ENCODE assay signal across 9 cellular contexts in genomic region chr9:33329117-33329563, GRCh38. TPM values are rescaled to one million over a fixed set of nuclear protein-coding genes. Genes with fewer than 3 reads are reported as not detected.
DNase-seq lines count a peak whose midpoint lies in the region; ATAC-seq, FAIRE-seq and TF ChIP-seq lines count a peak whose summit lies in the region.
"Had no signal": no experiment of that assay in that cellular context is flagged by ENCODE, and none has a peak within 500 bp of the region (broad histone marks: within the 10 kb centered on the region; RNA-seq: fewer than 3 reads in every experiment).

No MANE protein-coding gene starts in this region.

- H3K27ac ChIP-seq in HCT116 (ENCODE audit: low read depth, low read length): no peak overlapping the region
- H3K27ac ChIP-seq in left ventricle myocardium inferior (replicated peaks): peak overlapping the region; percentile 86
- H3K27ac ChIP-seq in small intestine (ENCODE audit: low read depth in 1 of 2, low read length in 1 of 2): peak overlapping the region in 1 of 2 donors; percentile 51

- WGBS in small intestine, 3 donors: 22 to 60% (median 32%) methylated on average over 4 of the region's 4 CpGs

- intact Hi-C loops in HCT116 (cut with micrococcal nuclease) (no loop called here), left ventricle myocardium inferior (cut with micrococcal nuclease) (no loop called here)

- no peaks in the 10 kb centered on the region for H4K20me1 ChIP-seq in HCT116 (ENCODE audit: insufficient read depth)

- H3K9me2 ChIP-seq in HCT116 (ENCODE audit: insufficient read depth): no peaks in the 10 kb centered on the region

- DNase-seq in HCT116 (ENCODE audit: low read depth, low spot score) (no peak), amniotic stem cell (lab: John Stamatoyannopoulos, UW) (peak; percentile 75), left ventricle myocardium inferior (no peak), small intestine (peak; percentile 99), NCI-H1436 treated with DMSO at 0.1 percent for 48 hours (lab: John Stamatoyannopoulos, UW) (no peak), SHP77 treated with DMSO at 0.1 percent for 48 hours (lab: John Stamatoyannopoulos, UW) (no peak)
- DNase-seq in activated CD8-positive, alpha-beta memory T cell treated with anti-CD3 and anti-CD28 coated beads, Interleukin-2, amount 10 ng/mL, durations not matched to agents 7 days and 5 days: no peak
- DNase-seq: activated naive CD8-positive, alpha-beta T cell treated with anti-CD3 and anti-CD28 coated beads for 36 hours had no signal

- H3K27me3 ChIP-seq in HCT116 (ENCODE audit: insufficient read depth, low read length) (no peaks in the 10 kb centered on the region), left ventricle myocardium inferior (ENCODE audit: low read depth) (no peaks in the 10 kb centered on the region), small intestine (ENCODE audit: control insufficient read depth in 2 of 2, insufficient read depth in 2 of 2, low read length in 2 of 2) (no peaks in the 10 kb centered on the region)

- no peak for TF ChIP-seq CTCF in HCT116 (IDR thresholded peaks at IDR 0.05 in 2 of 3, conservative IDR thresholded peaks at IDR 0.05 in 1 of 3; ENCODE audit: borderline replicate concordance in 1 of 3, insufficient read depth in 1 of 3, low read depth in 2 of 3, low read length in 2 of 3)
- TF ChIP-seq CTCF in left ventricle myocardium inferior (IDR thresholded peaks at IDR 0.05; ENCODE audit: borderline replicate concordance): no peak

- H3K9me3 Mint-ChIP-seq in activated CD8-positive, alpha-beta memory T cell treated with anti-CD3 and anti-CD28 coated beads, Interleukin-2, amount 10 ng/mL, durations not matched to agents 7 days and 5 days (ENCODE audit: low read depth): no peaks in the 10 kb centered on the region
- H3K9me3 Mint-ChIP-seq: activated naive CD8-positive, alpha-beta T cell treated with anti-CD3 and anti-CD28 coated beads for 36 hours had no signal

- CTCF ChIA-PET in HCT116 (lab: Charles Lee): no interaction called here
- CTCF ChIA-PET in activated CD8-positive, alpha-beta memory T cell treated with anti-CD3 and anti-CD28 coated beads, Interleukin-2, amount 10 ng/mL, durations not matched to agents 7 days and 5 days (lab: Charles Lee): interaction anchor here (1.2 to 1.4 kb wide), 2 partner anchors 33 to 64 kb away, joined by 3 read pairs; no protein-coding TSS in a partner anchor

- H3K36me3 ChIP-seq in HCT116 (ENCODE audit: control insufficient read depth in 1 of 2, insufficient read depth in 2 of 2, low read length in 2 of 2): peaks cover 17 to 22% of the 10 kb centered on the region in 2 experiments; a peak in 3 of 4 replicates
- peaks cover 84% of the 10 kb centered on the region for H3K36me3 ChIP-seq in left ventricle myocardium inferior
- H3K36me3 ChIP-seq in small intestine (ENCODE audit: control insufficient read depth in 2 of 2, insufficient read depth in 2 of 2, low read length in 2 of 2): peaks cover 10 to 16% of the 10 kb centered on the region in 2 donors

- no peak for FAIRE-seq in small intestine (lab: Jason Lieb, UNC)

- no peak for TF ChIP-seq RAD21 in HCT116 (IDR thresholded peaks at IDR 0.05; ENCODE audit: low read depth)

- H3K9ac ChIP-seq in HCT116 (ENCODE audit: low read length): no peak overlapping the region

- RAD21 ChIA-PET in HCT116 (lab: Charles Lee; ENCODE audit: low non-redundant PET in 1 of 2, low total read pairs in 2 of 2, uncharacterized antibody in 2 of 2, unreplicated experiment in 2 of 2): no interaction called here

- no peak overlapping the region for H3K4me2 ChIP-seq in HCT116 (ENCODE audit: low read length)

- H2AFZ ChIP-seq in HCT116 (ENCODE audit: low read depth, low read length, poor library complexity, severe bottlenecking): no peak overlapping the region

- no peaks in the 10 kb centered on the region for H3K4me1 ChIP-seq in HCT116 (ENCODE audit: control insufficient read depth in 1 of 2, insufficient read depth in 2 of 2, low read length in 2 of 2)
- H3K4me1 ChIP-seq in left ventricle myocardium inferior: peaks cover 25% of the 10 kb centered on the region
- H3K4me1 ChIP-seq in small intestine (ENCODE audit: control insufficient read depth in 2 of 2, insufficient read depth in 1 of 2, low read depth in 1 of 2, low read length in 1 of 2): peaks cover 3 to 9% of the 10 kb centered on the region in 2 donors

- ATAC-seq in HCT116 (no peak), HG03457 (IDR thresholded peaks at IDR 0.05; ENCODE audit: unreplicated experiment) (no peak)
- ATAC-seq in activated CD8-positive, alpha-beta memory T cell treated with anti-CD3 and anti-CD28 coated beads, Interleukin-2, amount 10 ng/mL, durations not matched to agents 7 days and 5 days: no peak

- H3K4me3 ChIP-seq in HCT116 (replicated peaks in 1 of 2; ENCODE audit: low read depth in 1 of 2, low read length in 2 of 2): no peak overlapping the region
- H3K4me3 ChIP-seq in left ventricle myocardium inferior: no peak overlapping the region
- H3K4me3 ChIP-seq in small intestine (ENCODE audit: low read depth in 1 of 2, low read length in 2 of 2): no peak overlapping the region

- no peaks in the 10 kb centered on the region for H3K9me3 ChIP-seq in HCT116 (ENCODE audit: control insufficient read depth in 1 of 2, insufficient read depth in 1 of 2, low read depth in 1 of 2, low read length in 2 of 2)
- no peaks in the 10 kb centered on the region for H3K9me3 ChIP-seq in left ventricle myocardium inferior (replicated peaks)
- no peaks in the 10 kb centered on the region for H3K9me3 ChIP-seq in small intestine (ENCODE audit: control insufficient read depth, low read depth)

- H3K79me2 ChIP-seq in HCT116 (ENCODE audit: insufficient read depth, low read length): no peaks in the 10 kb centered on the region

- H3K27me3 Mint-ChIP-seq in activated CD8-positive, alpha-beta memory T cell treated with anti-CD3 and anti-CD28 coated beads, Interleukin-2, amount 10 ng/mL, durations not matched to agents 7 days and 5 days: no peaks in the 10 kb centered on the region
- H3K27me3 Mint-ChIP-seq: activated naive CD8-positive, alpha-beta T cell treated with anti-CD3 and anti-CD28 coated beads for 36 hours had no signal

- no peaks in the 10 kb centered on the region for H3K4me1 Mint-ChIP-seq in activated CD8-positive, alpha-beta memory T cell treated with anti-CD3 and anti-CD28 coated beads, Interleukin-2, amount 10 ng/mL, durations not matched to agents 7 days and 5 days

- BruUV-seq in HCT116 (replicated peaks; lab: Mats Ljungman, UMichigan): no TSS peak

- TF ChIP-seq POLR2A in HCT116 (IDR thresholded peaks at IDR 0.05; ENCODE audit: borderline replicate concordance, extremely low read depth, insufficient read depth, insufficient read length): no peak

- H3K4me3 Mint-ChIP-seq in activated CD8-positive, alpha-beta memory T cell treated with anti-CD3 and anti-CD28 coated beads, Interleukin-2, amount 10 ng/mL, durations not matched to agents 7 days and 5 days: no peak overlapping the region
- H3K4me3 Mint-ChIP-seq: activated naive CD8-positive, alpha-beta T cell treated with anti-CD3 and anti-CD28 coated beads for 36 hours had no signal

- peaks cover 61% of the 10 kb centered on the region for H3K36me3 Mint-ChIP-seq in activated CD8-positive, alpha-beta memory T cell treated with anti-CD3 and anti-CD28 coated beads, Interleukin-2, amount 10 ng/mL, durations not matched to agents 7 days and 5 days

- POLR2A ChIA-PET in HCT116 (lab: Charles Lee): no interaction called here

- no peak overlapping the region for H3K27ac Mint-ChIP-seq in activated CD8-positive, alpha-beta memory T cell treated with anti-CD3 and anti-CD28 coated beads, Interleukin-2, amount 10 ng/mL, durations not matched to agents 7 days and 5 days
- H3K27ac Mint-ChIP-seq: activated naive CD8-positive, alpha-beta T cell treated with anti-CD3 and anti-CD28 coated beads for 36 hours had no signal

TF ChIP-seq in HCT116, 20 proteins besides CTCF, POLR2A, EP300 and RAD21:
- TF ChIP-seq JUND (IDR thresholded peaks at IDR 0.05) (no peak), TCF7L2 (IDR thresholded peaks at IDR 0.05; ENCODE audit: borderline replicate concordance, extremely low read depth, insufficient read depth, insufficient read length) (no peak), YY1 (IDR thresholded peaks at IDR 0.05; ENCODE audit: extremely low read depth, insufficient replicate concordance, low read depth, low read length) (no peak), SP1 (IDR thresholded peaks at IDR 0.05; ENCODE audit: low read depth) (no peak), EZH2 (IDR thresholded peaks at IDR 0.05) (no peak), CEBPB (IDR thresholded peaks at IDR 0.05; ENCODE audit: low read depth) (peak; percentile 54), EZH2phosphoT487 (IDR thresholded peaks at IDR 0.05; ENCODE audit: borderline replicate concordance) (no peak), FOSL1 (IDR thresholded peaks at IDR 0.05; ENCODE audit: low read depth) (no peak)

RNA-seq across cellular contexts. Expression of gene NFX1, which starts 38.8 kb away (rescaled TPM):
- total RNA-seq in HCT116 (2021; ENCODE audit: unreplicated experiment) (31.7 TPM), left ventricle myocardium inferior (31.4 TPM)
- 19.6 and 23.2 TPM in 2 replicates for polyA plus RNA-seq in HCT116 (2012)
- 10 to 100 TPM; 12.6 to 23.5 (median 20.8) TPM for polyA plus RNA-seq in small intestine
- 10 to 100 TPM; 46.3 to 48.1 TPM for total RNA-seq in activated CD8-positive, alpha-beta memory T cell treated with anti-CD3 and anti-CD28 coated beads, Interleukin-2, amount 10 ng/mL, durations not matched to agents 7 days and 5 days

Comparison
In these comparisons a context has a peak if more than half of its experiments do, and no peak if none do; other contexts are left out.
1. DNase-seq: peak in amniotic stem cell (single experiment) and small intestine (single experiment); none in HCT116 (single experiment), left ventricle myocardium inferior (single experiment), NCI-H1436 treated with DMSO at 0.1 percent for 48 hours (single experiment), SHP77 treated with DMSO at 0.1 percent for 48 hours (single experiment) and activated CD8-positive, alpha-beta memory T cell treated with anti-CD3 and anti-CD28 coated beads, Interleukin-2, amount 10 ng/mL, durations not matched to agents 7 days and 5 days (single experiment).